ENCODE assay signal across 8 cellular contexts in genomic region chr6:113970808-113971676, GRCh38. TPM values are rescaled to one million over a fixed set of nuclear protein-coding genes. Genes with fewer than 3 reads are reported as not detected.
DNase-seq lines count a peak whose midpoint lies in the region; ATAC-seq and TF ChIP-seq lines count a peak whose summit lies in the region.

TSS of gene HDAC2 (minus strand) at chr6:113971148. CDS start at chr6:113970908, 240 bp downstream.

- ATAC-seq in GM21390 (IDR thresholded peaks at IDR 0.05; ENCODE audit: unreplicated experiment), result peak; percentile 77

- H3K27ac ChIP-seq in HUES48 (ENCODE audit: low read depth, low read length) (peak within 1 kb of the TSS; percentile 99), mucosa of rectum (ENCODE audit: low read depth in 2 of 2, low read length in 2 of 2) (peak within 1 kb of the TSS; percentile 92 to 94)

- DNase-seq in DMS 273 (lab: John Stamatoyannopoulos, UW; ENCODE audit: unreplicated experiment), result peak; percentile 95
- DNase-seq in OCI-M2 (lab: John Stamatoyannopoulos, UW; ENCODE audit: unreplicated experiment), result peak; percentile 73
- peak; percentile 82 for DNase-seq in activated T-cell treated with anti-CD3 and anti-CD28 coated beads for 48 hours (ENCODE audit: low read depth)
- DNase-seq in epithelial cell of proximal tubule (ENCODE audit: low read depth), result no peak
- DNase-seq in stimulated activated CD8-positive, alpha-beta memory T cell treated with anti-CD3 and anti-CD28 coated beads, Interleukin-7, amount 100 ng/mL, for 1 hour (ENCODE audit: low read depth in 2 of 2), result peak; percentile 73 to 75

- H3K4me3 ChIP-seq in HUES48 (ENCODE audit: low read depth, low read length), result peak within 1 kb of the TSS; percentile 85
- peak within 1 kb of the TSS; percentile 76 for H3K4me3 ChIP-seq in epithelial cell of proximal tubule (ENCODE audit: low read depth, low read length)
- peak within 1 kb of the TSS; percentile 89 to 94 for H3K4me3 ChIP-seq in mucosa of rectum (ENCODE audit: low read length in 2 of 2)

- H3K9me3 ChIP-seq in HUES48 (ENCODE audit: control insufficient read depth, insufficient read depth, low read length) (no peaks in the 10 kb centered on the region), mucosa of rectum (ENCODE audit: control insufficient read depth in 2 of 2, low read length in 2 of 2) (no peaks in the 10 kb centered on the region)

- peaks cover 27% of the 10 kb centered on the region for H3K4me1 ChIP-seq in HUES48 (ENCODE audit: control insufficient read depth, insufficient read depth, low read length)
- peaks cover 4 to 16% of the 10 kb centered on the region in 2 donors for H3K4me1 ChIP-seq in mucosa of rectum (ENCODE audit: control insufficient read depth in 2 of 2, insufficient read depth in 2 of 2, low read length in 2 of 2)

- H3K9ac ChIP-seq in HUES48 (ENCODE audit: low read depth, low read length) (peak within 1 kb of the TSS; percentile 96), mucosa of rectum (ENCODE audit: low read depth in 1 of 2, low read length in 2 of 2) (peak within 1 kb of the TSS; percentile 82 to 87)

- H3K36me3 ChIP-seq in HUES48 (ENCODE audit: control insufficient read depth, insufficient read depth, low read length), result no peaks in the 10 kb centered on the region
- H3K36me3 ChIP-seq in mucosa of rectum (ENCODE audit: control insufficient read depth in 2 of 2, insufficient read depth in 2 of 2, low read length in 2 of 2), result no peaks in the 10 kb centered on the region

- no peaks in the 10 kb centered on the region for H3K27me3 ChIP-seq in HUES48 (ENCODE audit: control insufficient read depth, insufficient read depth, low read length)
- no peaks in the 10 kb centered on the region for H3K27me3 ChIP-seq in mucosa of rectum (ENCODE audit: control insufficient read depth in 2 of 2, insufficient read depth in 2 of 2, low read length in 2 of 2)

- no peak for TF ChIP-seq CTCF in epithelial cell of proximal tubule (conservative IDR thresholded peaks at IDR 0.05; ENCODE audit: low read depth, low read length)

RNA-seq across cellular contexts. Expression of gene HDAC2, which starts in this region (rescaled TPM):
- 92.0 and 95.5 TPM in 2 replicates for total RNA-seq in epithelial cell of proximal tubule
